In the genomic region with DNA sequence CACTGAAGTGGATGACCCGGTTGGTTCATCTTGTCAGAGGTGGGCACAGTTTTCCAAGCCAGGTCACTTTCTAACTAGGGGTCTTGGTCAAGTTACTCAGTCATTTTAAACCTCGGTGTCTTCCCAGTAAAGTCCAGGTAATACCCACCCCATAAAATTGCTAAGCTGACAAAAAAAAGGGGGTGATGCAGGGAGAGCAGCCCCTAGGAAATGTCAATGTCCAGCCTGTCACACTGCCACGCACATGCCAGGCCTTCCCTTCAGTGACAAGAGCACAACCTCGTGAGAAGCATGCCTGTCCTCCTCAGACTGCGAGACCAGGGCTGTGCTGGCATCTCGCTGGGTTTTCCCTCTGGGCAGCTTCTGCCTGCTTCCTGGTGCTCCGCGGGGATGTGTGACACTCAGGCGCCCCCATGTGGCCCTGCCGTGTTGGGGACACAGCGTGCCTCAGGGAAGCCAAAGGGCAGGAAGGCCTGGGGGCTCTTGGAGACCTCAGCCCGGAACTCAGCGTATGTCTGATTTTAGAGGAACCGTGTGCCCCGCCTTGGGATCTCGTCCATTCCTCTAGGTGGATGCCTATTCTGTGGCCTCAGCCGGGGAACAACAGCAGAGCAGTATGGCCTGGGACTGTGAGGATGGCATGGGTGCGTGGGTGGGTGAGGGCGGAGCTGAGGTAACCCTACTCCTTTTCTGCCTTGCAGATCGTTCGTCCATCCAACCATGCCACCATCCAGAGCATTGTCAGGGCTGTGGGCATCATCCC, we compare ENCODE assay signal across 1 cellular context.
TF ChIP-seq lines count a peak whose summit lies in the region.

No MANE protein-coding gene starts in this region.

TF ChIP-seq in HEK293, 187 proteins besides CTCF, POLR2A, EP300 and RAD21 (continued from another document):
- no peak for TF ChIP-seq ZBTB44 (tag by site-specific recombination; IDR thresholded peaks at IDR 0.05)
- no peak for TF ChIP-seq ZNF692 (tag by site-specific recombination; IDR thresholded peaks at IDR 0.05)
- peak; percentile 53; the same call in 1 of the 2 replicates for TF ChIP-seq ZIC2 (tag by site-specific recombination; IDR thresholded peaks at IDR 0.05)
- TF ChIP-seq YY1 (tag by site-specific recombination; IDR thresholded peaks at IDR 0.05): no peak
- TF ChIP-seq BCL6B (tag by site-specific recombination; IDR thresholded peaks at IDR 0.05): no peak
TF ChIP-seq in HEK293: peak in this region for 11.
